In the genomic region with DNA sequence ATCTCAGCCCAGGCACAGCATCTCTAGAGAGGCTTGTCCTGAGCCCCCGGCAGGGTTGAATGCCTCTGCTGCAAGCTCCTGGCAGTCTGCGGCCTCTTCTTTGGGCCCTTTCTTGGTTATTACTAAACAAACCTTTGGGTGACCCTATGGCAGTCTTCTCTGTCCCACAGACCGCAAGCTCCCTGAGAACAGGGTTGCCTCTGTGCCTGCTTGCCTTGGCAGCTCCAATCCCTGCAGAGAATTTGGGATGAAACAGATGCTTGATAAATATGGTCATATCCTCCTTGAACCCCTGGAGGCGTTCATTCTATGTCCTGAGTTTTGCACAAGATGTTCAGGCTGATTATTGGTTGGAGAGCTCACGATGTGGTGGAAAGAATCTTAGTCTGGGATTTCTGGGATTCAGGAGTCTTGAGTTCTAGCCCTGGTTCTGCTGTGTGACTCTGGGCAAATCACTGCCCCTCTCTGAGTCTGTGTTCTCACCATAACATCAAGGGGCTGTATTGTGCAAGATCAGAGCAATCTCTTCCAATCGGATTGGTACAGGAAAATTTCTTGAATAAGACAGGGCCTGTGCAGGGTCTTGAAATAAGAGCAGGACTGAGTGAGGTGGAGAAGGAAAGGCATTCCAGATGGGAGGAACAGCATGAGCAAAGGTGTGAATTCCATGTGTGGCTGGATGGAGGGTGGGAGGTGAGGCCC, we compare ENCODE assay signal across 23 cellular contexts. TPM values are rescaled to one million over a fixed set of nuclear protein-coding genes. Genes with fewer than 3 reads are reported as not detected.
A peak's percentile ranks its signal among the peaks of the same experiment; 100 is the strongest.
DNase-seq lines count a peak whose midpoint lies in the region; TF ChIP-seq lines count a peak whose summit lies in the region.
"Had no signal": no experiment of that assay in that cellular context is flagged by ENCODE, and none has a peak within 500 bp of the region (broad histone marks: within the 10 kb centered on the region; RNA-seq: fewer than 3 reads in every experiment).

No MANE protein-coding gene starts in this region.

- H3K9me3 ChIP-seq in smooth muscle cell (replicated peaks; ENCODE audit: low read depth) (no peaks in the 10 kb centered on the region), uterus (no peaks in the 10 kb centered on the region)

- H3K4me3 Mint-ChIP-seq in activated T-helper 1 cell treated with anti-CD3 and anti-CD28 coated beads, Interleukin-12 subunit alpha, Interleukin-12 subunit beta, Interleukin-2, Interleukin-4 antibody, amounts not matched to agents 30 ng/mL and 10 ng/mL and 1 ng/mL, durations not matched to agents 14 hours and 24 hours and 36 hours = no peak overlapping the region
- H3K4me3 Mint-ChIP-seq: activated T-cell treated with anti-CD3 and anti-CD28 coated beads, Interleukin-2, amount 50 U/mL, for 24 hours; central memory CD8-positive, alpha-beta T cell; HFFc6; stimulated activated effector memory CD8-positive, alpha-beta T cell treated with anti-CD3 and anti-CD28 coated beads, Interleukin-12 subunit alpha, Interleukin-12 subunit beta, amount 100 ng/mL, for 72 hours had no signal

- H3K4me2 ChIP-seq in smooth muscle cell = peak overlapping the region; percentile 71

- H2AFZ ChIP-seq in smooth muscle cell (ENCODE audit: low read depth) = no peak overlapping the region

- no peaks in the 10 kb centered on the region for H3F3A ChIP-seq in smooth muscle cell (ENCODE audit: low read depth)

- TF ChIP-seq CTCF in smooth muscle cell (IDR thresholded peaks at IDR 0.05; ENCODE audit: borderline replicate concordance, insufficient read depth, poor library complexity, severe bottlenecking) (no peak), uterus (IDR thresholded peaks at IDR 0.05) (no peak)

- H3K27me3 ChIP-seq in smooth muscle cell (ENCODE audit: low read depth) (no peaks in the 10 kb centered on the region), uterus (no peaks in the 10 kb centered on the region)

- H3K27me3 Mint-ChIP-seq in activated T-helper 1 cell treated with anti-CD3 and anti-CD28 coated beads, Interleukin-12 subunit alpha, Interleukin-12 subunit beta, Interleukin-2, Interleukin-4 antibody, amounts not matched to agents 30 ng/mL and 10 ng/mL and 1 ng/mL, durations not matched to agents 14 hours and 24 hours and 36 hours (ENCODE audit: insufficient read depth) = peaks cover 24% of the 10 kb centered on the region

- WGBS in smooth muscle cell (ENCODE audit: low lambda C conversion rate) = 67% methylated on average over 6 of the region's 6 CpGs

- no peaks in the 10 kb centered on the region for H3K36me3 Mint-ChIP-seq in activated T-helper 1 cell treated with anti-CD3 and anti-CD28 coated beads, Interleukin-12 subunit alpha, Interleukin-12 subunit beta, Interleukin-2, Interleukin-4 antibody, amounts not matched to agents 30 ng/mL and 10 ng/mL and 1 ng/mL, durations not matched to agents 14 hours and 24 hours and 36 hours (ENCODE audit: low read depth)
- H3K36me3 Mint-ChIP-seq: stimulated activated effector memory CD8-positive, alpha-beta T cell treated with anti-CD3 and anti-CD28 coated beads, Interleukin-12 subunit alpha, Interleukin-12 subunit beta, amount 100 ng/mL, for 72 hours had no signal

- H3K27ac ChIP-seq in smooth muscle cell (ENCODE audit: low read depth) (no peak overlapping the region), uterus (no peak overlapping the region)

- intact Hi-C loops in uterus (cut with DNase I; ENCODE audit: low total_unique reads) = loop anchor here (5.0 kb wide), 1 partner anchor 173 kb away; no protein-coding TSS in a partner anchor
- intact Hi-C loops in activated T-helper 1 cell treated with anti-CD3 and anti-CD28 coated beads, Interleukin-12 subunit alpha, Interleukin-12 subunit beta, Interleukin-2, Interleukin-4 antibody, amounts not matched to agents 30 ng/mL and 10 ng/mL and 1 ng/mL, durations not matched to agents 14 hours and 24 hours and 36 hours (cut with micrococcal nuclease) = loop anchor here (5.0 kb wide), 1 partner anchor 153 kb away; no protein-coding TSS in a partner anchor

- H3K27ac Mint-ChIP-seq in activated T-helper 1 cell treated with anti-CD3 and anti-CD28 coated beads, Interleukin-12 subunit alpha, Interleukin-12 subunit beta, Interleukin-2, Interleukin-4 antibody, amounts not matched to agents 30 ng/mL and 10 ng/mL and 1 ng/mL, durations not matched to agents 14 hours and 24 hours and 36 hours = no peak overlapping the region
- H3K27ac Mint-ChIP-seq: activated T-cell treated with anti-CD3 and anti-CD28 coated beads, Interleukin-2, amount 50 U/mL, for 24 hours; HFFc6; stimulated activated effector memory CD8-positive, alpha-beta T cell treated with anti-CD3 and anti-CD28 coated beads, Interleukin-12 subunit alpha, Interleukin-12 subunit beta, amount 100 ng/mL, for 72 hours had no signal

- H3K79me2 ChIP-seq in smooth muscle cell (ENCODE audit: low read depth) = no peaks in the 10 kb centered on the region

- no peak for TF ChIP-seq POLR2A in uterus (IDR thresholded peaks at IDR 0.05)

- DNase-seq in ELR (ENCODE audit: low read depth) (peak; percentile 13), RPMI7951 (ENCODE audit: low read depth) (peak; percentile 59), foreskin melanocyte (peak; percentile 69), smooth muscle cell (lab: John Stamatoyannopoulos, UW; ENCODE audit: unreplicated experiment) (no peak), uterus (no peak)
- DNase-seq in activated CD4-positive, CD25-positive, alpha-beta regulatory T cell (lab: John Stamatoyannopoulos, UW) = no peak
- no peak for DNase-seq in activated T-helper 1 cell treated with anti-CD3 and anti-CD28 coated beads, Interleukin-12 subunit alpha, Interleukin-12 subunit beta, Interleukin-2, Interleukin-4 antibody, amounts not matched to agents 30 ng/mL and 10 ng/mL and 1 ng/mL, durations not matched to agents 14 hours and 24 hours and 36 hours (ENCODE audit: low spot score)
- DNase-seq: activated CD8-positive, alpha-beta memory T cell treated with anti-CD3 and anti-CD28 coated beads for 24 hours; activated naive CD4-positive, alpha-beta T cell treated with Interleukin-2 at 50 U/mL for 16 hours; activated T-cell treated with anti-CD3 and anti-CD28 coated beads, Interleukin-2, amount 50 U/mL, for 24 hours; amniotic stem cell; HFFc6; KBM-7; NCI-H1436 treated with DMSO at 0.1 percent for 48 hours; NCI-H2107; NCI-H446; small intestine; stimulated activated CD4-positive, alpha-beta T cell treated with anti-CD3 and anti-CD28 coated beads, Interleukin-2, amount 100 ng/mL, for 48 hours; substantia nigra had no signal

- H3K4me3 ChIP-seq in smooth muscle cell = no peak overlapping the region
- no peak overlapping the region for H3K4me3 ChIP-seq in uterus

- H4K20me1 ChIP-seq in smooth muscle cell (ENCODE audit: low read depth) = no peaks in the 10 kb centered on the region

- no peaks in the 10 kb centered on the region for H3K36me3 ChIP-seq in smooth muscle cell (ENCODE audit: low read depth)
- H3K36me3 ChIP-seq in uterus = no peaks in the 10 kb centered on the region

- no peaks in the 10 kb centered on the region for H3K4me1 Mint-ChIP-seq in activated T-helper 1 cell treated with anti-CD3 and anti-CD28 coated beads, Interleukin-12 subunit alpha, Interleukin-12 subunit beta, Interleukin-2, Interleukin-4 antibody, amounts not matched to agents 30 ng/mL and 10 ng/mL and 1 ng/mL, durations not matched to agents 14 hours and 24 hours and 36 hours (ENCODE audit: low read depth)
- H3K4me1 Mint-ChIP-seq: central memory CD8-positive, alpha-beta T cell had no signal

- H3K4me1 ChIP-seq in smooth muscle cell (ENCODE audit: low read depth) (peaks cover 20% of the 10 kb centered on the region), uterus (peaks cover 0 to 11% of the 10 kb centered on the region in 2 donors)

- H3K9me3 Mint-ChIP-seq in activated T-helper 1 cell treated with anti-CD3 and anti-CD28 coated beads, Interleukin-12 subunit alpha, Interleukin-12 subunit beta, Interleukin-2, Interleukin-4 antibody, amounts not matched to agents 30 ng/mL and 10 ng/mL and 1 ng/mL, durations not matched to agents 14 hours and 24 hours and 36 hours = no peaks in the 10 kb centered on the region
- H3K9me3 Mint-ChIP-seq: activated T-cell treated with anti-CD3 and anti-CD28 coated beads, Interleukin-2, amount 50 U/mL, for 24 hours; central memory CD8-positive, alpha-beta T cell; HFFc6; stimulated activated effector memory CD8-positive, alpha-beta T cell treated with anti-CD3 and anti-CD28 coated beads, Interleukin-12 subunit alpha, Interleukin-12 subunit beta, amount 100 ng/mL, for 72 hours had no signal

- no peak overlapping the region for H3K9ac ChIP-seq in smooth muscle cell (ENCODE audit: low read depth)

RNA-seq across cellular contexts. Expression of gene EDN2, which starts 49.6 kb away (rescaled TPM):
- not detected in 2 replicates for total RNA-seq in RPMI7951 (2014; rRNA removed; shearing (Covaris generic))
- total RNA-seq in smooth muscle cell (not detected in 2 replicates), uterus (1 to 10 TPM in 2 of 4 donors, not detected in 2; 1.6 to 3.7 TPM)
- not detected in 2 replicates for polyA plus RNA-seq in smooth muscle cell
- total RNA-seq in activated T-helper 1 cell treated with anti-CD3 and anti-CD28 coated beads, Interleukin-12 subunit alpha, Interleukin-12 subunit beta, Interleukin-2, Interleukin-4 antibody, amounts not matched to agents 30 ng/mL and 10 ng/mL and 1 ng/mL, durations not matched to agents 14 hours and 24 hours and 36 hours = not detected in 2 replicates
- total RNA-seq: HFFc6, lung microvascular endothelial cell, OCI-LY7 had no signal

Comparison
In these comparisons a context has a peak if more than half of its experiments do, and no peak if none do; other contexts are left out.
1. DNase-seq: peak in ELR (single experiment), RPMI7951 (single experiment) and foreskin melanocyte (single experiment); none in smooth muscle cell (single experiment), uterus (0 of 2), activated CD4-positive, CD25-positive, alpha-beta regulatory T cell (0 of 4) and activated T-helper 1 cell treated with anti-CD3 and anti-CD28 coated beads, Interleukin-12 subunit alpha, Interleukin-12 subunit beta, Interleukin-2, Interleukin-4 antibody, amounts not matched to agents 30 ng/mL and 10 ng/mL and 1 ng/mL, durations not matched to agents 14 hours and 24 hours and 36 hours (single experiment).